26 cellular contexts compared by ENCODE assay signal in the genomic region with DNA sequence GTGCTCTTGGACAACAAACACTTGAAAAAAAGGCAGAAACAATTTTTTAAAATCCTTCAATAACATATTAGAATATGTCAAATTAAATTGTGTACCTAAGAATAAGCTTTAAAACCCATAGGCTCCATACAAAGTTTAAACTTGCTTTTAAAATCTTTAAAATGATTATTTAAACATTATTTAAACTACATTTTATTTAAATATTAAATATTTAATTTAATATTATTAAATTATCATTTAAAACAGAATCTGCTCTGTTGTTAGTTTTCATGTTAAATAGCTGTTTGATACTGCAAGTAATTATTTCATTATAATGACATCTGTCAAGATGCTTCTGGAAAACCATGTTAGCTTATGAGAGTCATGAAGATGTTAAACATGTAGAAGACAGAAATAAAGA.
"Had no signal": no experiment of that assay in that cellular context is flagged by ENCODE, and none has a peak within 500 bp of the region (broad histone marks: within the 10 kb centered on the region; RNA-seq: fewer than 3 reads in every experiment).

No MANE protein-coding gene starts in this region.

- H3K27ac Mint-ChIP-seq: immature natural killer cell; mesothelial cell of epicardium; naive B cell; natural killer cell treated with Interleukin-12 subunit alpha and Interleukin-12 subunit beta and Interleukin-15 and Interleukin-18, amount 100 ng/mL, for 72 hours; stimulated activated effector memory CD8-positive, alpha-beta T cell treated with anti-CD3 and anti-CD28 coated beads, Interleukin-12 subunit alpha, Interleukin-12 subunit beta, amount 100 ng/mL, for 72 hours; stimulated activated naive CD8-positive, alpha-beta T cell treated with anti-CD3 and anti-CD28 coated beads, Interleukin-15, Interleukin-2, amounts not matched to agents 100 ng/mL and 50 ng/mL, for 24 hours had no signal

- H3K36me3 Mint-ChIP-seq: stimulated activated effector memory CD8-positive, alpha-beta T cell treated with anti-CD3 and anti-CD28 coated beads, Interleukin-12 subunit alpha, Interleukin-12 subunit beta, amount 100 ng/mL, for 72 hours had no signal

- H3K27ac ChIP-seq: left ventricle myocardium inferior, ovary, prostate gland, skin epidermis, spleen, suprapubic skin, thoracic aorta, tibial artery, upper lobe of right lung, uterus had no signal

- H3K4me3 Mint-ChIP-seq: immature natural killer cell; mesothelial cell of epicardium; naive B cell; natural killer cell treated with Interleukin-12 subunit alpha and Interleukin-12 subunit beta and Interleukin-15 and Interleukin-18, amount 100 ng/mL, for 72 hours; stimulated activated effector memory CD8-positive, alpha-beta T cell treated with anti-CD3 and anti-CD28 coated beads, Interleukin-12 subunit alpha, Interleukin-12 subunit beta, amount 100 ng/mL, for 72 hours; stimulated activated naive CD8-positive, alpha-beta T cell treated with anti-CD3 and anti-CD28 coated beads, Interleukin-15, Interleukin-2, amounts not matched to agents 100 ng/mL and 50 ng/mL, for 24 hours had no signal

- ATAC-seq: natural killer cell treated with Interleukin-12 subunit alpha and Interleukin-12 subunit beta and Interleukin-15 and Interleukin-18, amount 100 ng/mL, for 72 hours; right cardiac atrium; sciatic nerve; stimulated activated effector memory CD8-positive, alpha-beta T cell treated with anti-CD3 and anti-CD28 coated beads, Interleukin-12 subunit alpha, Interleukin-12 subunit beta, amount 100 ng/mL, for 72 hours; upper lobe of right lung had no signal

- H3K27me3 Mint-ChIP-seq: naive B cell; natural killer cell treated with Interleukin-12 subunit alpha and Interleukin-12 subunit beta and Interleukin-15 and Interleukin-18, amount 100 ng/mL, for 72 hours; stimulated activated naive CD8-positive, alpha-beta T cell treated with anti-CD3 and anti-CD28 coated beads, Interleukin-15, Interleukin-2, amounts not matched to agents 100 ng/mL and 50 ng/mL, for 24 hours had no signal

- H3K4me3 ChIP-seq: left ventricle myocardium inferior, lung, ovary, prostate gland, skin epidermis, spleen, suprapubic skin, thoracic aorta, tibial artery, upper lobe of right lung, uterus had no signal

- H3K4me1 Mint-ChIP-seq: immature natural killer cell; mesothelial cell of epicardium; naive B cell; stimulated activated effector memory CD8-positive, alpha-beta T cell treated with anti-CD3 and anti-CD28 coated beads, Interleukin-12 subunit alpha, Interleukin-12 subunit beta, amount 100 ng/mL, for 72 hours had no signal

- DNase-seq: hypothalamus; immature natural killer cell; left ventricle myocardium inferior; mesendoderm; naive B cell; ovary; posterior cingulate gyrus; retina; right cardiac atrium; spleen; stimulated activated CD4-positive, alpha-beta T cell treated with anti-CD3 and anti-CD28 coated beads, Interleukin-4, amount 100 ng/mL, for 24 hours; stimulated activated naive CD4-positive, alpha-beta T cell; tibial artery; trophoblast cell; upper lobe of right lung; uterus had no signal

- H3K27me3 ChIP-seq: ovary, spleen, suprapubic skin, tibial artery, upper lobe of right lung, uterus had no signal

- H3K36me3 ChIP-seq: ovary, prostate gland, thoracic aorta, upper lobe of right lung, uterus had no signal

- H3K9me3 ChIP-seq: prostate gland had no signal

- H3K4me1 ChIP-seq: prostate gland, spleen, suprapubic skin, upper lobe of right lung, uterus had no signal
